30 cellular contexts compared by ENCODE assay signal in the genomic region with DNA sequence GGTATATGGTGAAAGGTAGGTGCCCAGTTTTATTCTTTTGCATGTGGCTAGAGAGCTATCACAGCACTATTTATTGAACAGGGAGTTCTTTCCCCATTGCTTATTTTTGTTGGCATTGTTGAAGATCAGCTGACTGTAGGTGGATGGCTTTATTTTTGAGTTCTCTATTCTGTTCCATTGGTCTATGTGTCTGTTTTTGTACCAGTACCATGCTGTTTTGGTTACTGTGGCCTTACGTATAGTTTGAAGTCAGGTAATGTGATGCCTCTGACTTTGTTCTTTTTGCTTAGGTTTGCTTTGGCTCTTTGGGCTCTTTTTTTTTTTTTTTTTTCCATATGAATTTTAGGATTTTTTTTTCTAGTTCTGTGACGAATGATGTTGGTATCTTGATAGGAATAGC.
"Had no signal": no experiment of that assay in that cellular context is flagged by ENCODE, and none has a peak within 500 bp of the region (broad histone marks: within the 10 kb centered on the region; RNA-seq: fewer than 3 reads in every experiment).

No MANE protein-coding gene starts in this region.

- H3K4me3 ChIP-seq: adrenal gland, ascending aorta, body of pancreas, breast epithelium, cardiac muscle cell had no signal

- DNase-seq: activated effector memory CD4-positive, alpha-beta T cell treated with anti-CD3 and anti-CD28 coated beads, Interleukin-2, amount 50 U/mL, for 16 hours; activated effector memory CD4-positive, alpha-beta T cell treated with Interleukin-2 at 50 U/mL for 16 hours; activated gamma-delta T cell; activated gamma-delta T cell treated with Interleukin-2 at 50 U/mL for 16 hours; activated naive CD4-positive, alpha-beta T cell; activated naive CD4-positive, alpha-beta T cell treated with anti-CD3 and anti-CD28 coated beads for 36 hours; activated naive CD4-positive, alpha-beta T cell treated with anti-CD3 and anti-CD28 coated beads, Interleukin-2, amount 10 ng/mL, durations not matched to agents 7 days and 5 days; activated naive CD4-positive, alpha-beta T cell treated with anti-CD3 and anti-CD28 coated beads, Interleukin-2, amount 50 U/mL, for 16 hours; activated naive CD4-positive, alpha-beta T cell treated with Interleukin-2 at 50 U/mL for 16 hours; activated naive CD8-positive, alpha-beta T cell treated with anti-CD3 and anti-CD28 coated beads for 36 hours; activated naive CD8-positive, alpha-beta T cell treated with anti-CD3 and anti-CD28 coated beads, Interleukin-2, amount 10 ng/mL, durations not matched to agents 7 days and 5 days; activated naive CD8-positive, alpha-beta T cell treated with anti-CD3 and anti-CD28 coated beads, Interleukin-2, amount 50 U/mL, for 24 hours; activated T-cell treated with anti-CD3 and anti-CD28 coated beads, Interleukin-2, amount 50 U/mL, for 1 hour; activated T-cell treated with anti-CD3 and anti-CD28 coated beads, Interleukin-2, amount 50 U/mL, for 24 hours; activated T-cell treated with anti-CD3 and anti-CD28 coated beads, Interleukin-2, amount 50 U/mL, for 4 hours; activated T-cell treated with anti-CD3 and anti-CD28 coated beads, Interleukin-2, amount 50 U/mL, for 48 hours; activated T-cell treated with anti-CD3 and anti-CD28 coated beads, Interleukin-2, amount 50 U/mL, for 72 hours; adrenal gland; amniotic stem cell; amygdala; anterior cingulate cortex; aorta; body of pancreas; brain microvascular endothelial cell; caudate nucleus; central memory CD4-positive, alpha-beta T cell; cerebellar nuclear complex had no signal
